ENCODE assay signal across 1 cellular context in genomic region chr2:85770786-85771409, GRCh38.
TF ChIP-seq lines count a peak whose summit lies in the region.

No MANE protein-coding gene starts in this region.

TF ChIP-seq in HepG2, 621 proteins besides CTCF, POLR2A, EP300 and RAD21:
- TF ChIP-seq RXRA (CRISPR knock-in tag; IDR thresholded peaks at IDR 0.05) (no peak), ZNF768 (CRISPR knock-in tag; IDR thresholded peaks at IDR 0.05) (peak; percentile 96)
